ENCODE assay signal across 1 cellular context in genomic region chr5:122076023-122076422, GRCh38.
TF ChIP-seq lines count a peak whose summit lies in the region.

No MANE protein-coding gene starts in this region.

TF ChIP-seq in GM23338, 12 proteins besides CTCF, POLR2A, EP300 and RAD21 (continued from another document):
- TF ChIP-seq ZNF462 (CRISPR knock-in tag; IDR thresholded peaks at IDR 0.05) (no peak), REST (IDR thresholded peaks at IDR 0.05; ENCODE audit: unreplicated experiment) (no peak), EZH2 (IDR thresholded peaks at IDR 0.05; ENCODE audit: low read depth, unreplicated experiment) (no peak), JUNB (IDR thresholded peaks at IDR 0.05; ENCODE audit: unreplicated experiment) (no peak), NANOG (IDR thresholded peaks at IDR 0.05; ENCODE audit: borderline replicate concordance) (no peak), EZH2phosphoT487 (IDR thresholded peaks at IDR 0.05; ENCODE audit: unreplicated experiment) (no peak), STAT1 (IDR thresholded peaks at IDR 0.05; ENCODE audit: unreplicated experiment) (no peak), POLR2AphosphoS5 (IDR thresholded peaks at IDR 0.05; ENCODE audit: low read depth) (no peak), ETS1 (IDR thresholded peaks at IDR 0.05) (no peak)
